9 cellular contexts compared by ENCODE assay signal in genomic region chr9:95494022-95494415, GRCh38. TPM values are rescaled to one million over a fixed set of nuclear protein-coding genes. Genes with fewer than 3 reads are reported as not detected.
A peak's percentile ranks its signal among the peaks of the same experiment; 100 is the strongest.
DNase-seq lines count a peak whose midpoint lies in the region; ATAC-seq and TF ChIP-seq lines count a peak whose summit lies in the region.
"Had no signal": no experiment of that assay in that cellular context is flagged by ENCODE, and none has a peak within 500 bp of the region (broad histone marks: within the 10 kb centered on the region; RNA-seq: fewer than 3 reads in every experiment).

No MANE protein-coding gene starts in this region.

- no peak for TF ChIP-seq EP300 in neural cell (conservative IDR thresholded peaks at IDR 0.05; ENCODE audit: poor library complexity, severe bottlenecking)

- H3K9me3 Mint-ChIP-seq in activated naive CD4-positive, alpha-beta T cell treated with anti-CD3 and anti-CD28 coated beads for 36 hours = no peaks in the 10 kb centered on the region
- no peaks in the 10 kb centered on the region for H3K9me3 Mint-ChIP-seq in activated T-helper 17 cell treated with anti-CD3 and anti-CD28 coated beads, Interleukin-2, amount 50 U/mL, for 72 hours

- no peaks in the 10 kb centered on the region for H4K20me1 ChIP-seq in neural cell (ENCODE audit: insufficient read depth)

- no peaks in the 10 kb centered on the region for H3K9me2 ChIP-seq in neural cell (ENCODE audit: insufficient read depth, low read length)

- TF ChIP-seq RAD21 in neural cell (conservative IDR thresholded peaks at IDR 0.05) = no peak

- no peak overlapping the region for H3K9ac ChIP-seq in neural cell (ENCODE audit: low read length)

- no peaks in the 10 kb centered on the region for H3K9me3 ChIP-seq in neural cell (ENCODE audit: low read length)

- CTCF ChIA-PET in activated naive CD4-positive, alpha-beta T cell treated with anti-CD3 and anti-CD28 coated beads for 36 hours (lab: Charles Lee) = no interaction called here

- no peak overlapping the region for H3K4me2 ChIP-seq in neural cell (ENCODE audit: low read length)

- peaks cover 5% of the 10 kb centered on the region for H3K36me3 ChIP-seq in neural cell (ENCODE audit: insufficient read depth, low read length)

- no peaks in the 10 kb centered on the region for H3F3A ChIP-seq in neural cell (ENCODE audit: insufficient read depth, low read length, poor library complexity, severe bottlenecking)

- no peak overlapping the region for H2AFZ ChIP-seq in neural cell (ENCODE audit: low read depth, low read length)

- peak overlapping the region; percentile 90 for H3K27ac Mint-ChIP-seq in activated naive CD4-positive, alpha-beta T cell treated with anti-CD3 and anti-CD28 coated beads for 36 hours
- peak overlapping the region; percentile 72 for H3K27ac Mint-ChIP-seq in activated T-helper 17 cell treated with anti-CD3 and anti-CD28 coated beads, Interleukin-2, amount 50 U/mL, for 72 hours

- intact Hi-C loops in activated naive CD4-positive, alpha-beta T cell treated with anti-CD3 and anti-CD28 coated beads for 36 hours (cut with micrococcal nuclease) = loop anchor here (1.0 to 5.0 kb wide), 3 partner anchors 13 to 228 kb away; no protein-coding TSS in a partner anchor

- H3K4me1 Mint-ChIP-seq in activated naive CD4-positive, alpha-beta T cell treated with anti-CD3 and anti-CD28 coated beads for 36 hours (ENCODE audit: low read depth) = peaks cover 47% of the 10 kb centered on the region
- H3K4me1 Mint-ChIP-seq in activated T-helper 17 cell treated with anti-CD3 and anti-CD28 coated beads, Interleukin-2, amount 50 U/mL, for 72 hours = peaks cover 18% of the 10 kb centered on the region

- H3K4me3 Mint-ChIP-seq in activated naive CD4-positive, alpha-beta T cell treated with anti-CD3 and anti-CD28 coated beads for 36 hours = peak overlapping the region; percentile 75
- peak overlapping the region; percentile 83 for H3K4me3 Mint-ChIP-seq in activated T-helper 17 cell treated with anti-CD3 and anti-CD28 coated beads, Interleukin-2, amount 50 U/mL, for 72 hours

- H3K4me3 ChIP-seq in neural cell (ENCODE audit: low read length) = peak overlapping the region; percentile 60
- H3K4me3 ChIP-seq: SK-N-MC had no signal

- ATAC-seq in activated T-helper 17 cell treated with anti-CD3 and anti-CD28 coated beads, Interleukin-2, amount 50 U/mL, for 72 hours (replicated peaks) = peak; percentile 7
- no peak for ATAC-seq in GM18868 (IDR thresholded peaks at IDR 0.05; ENCODE audit: unreplicated experiment)
- no peak for ATAC-seq in HG03196 (IDR thresholded peaks at IDR 0.05; ENCODE audit: unreplicated experiment)

- H3K27me3 ChIP-seq in neural cell (ENCODE audit: insufficient read depth, low read depth, low read length) = no peaks in the 10 kb centered on the region

- H3K79me2 ChIP-seq in neural cell (replicated peaks; ENCODE audit: insufficient read depth, low read length) = peaks cover 97% of the 10 kb centered on the region

- DNase-seq in activated naive CD4-positive, alpha-beta T cell treated with anti-CD3 and anti-CD28 coated beads for 36 hours = no peak
- no peak for DNase-seq in activated naive CD4-positive, alpha-beta T cell treated with Interleukin-2 at 50 U/mL for 16 hours
- DNase-seq in NCI-H2107 treated with DMSO at 0.1 percent for 48 hours (lab: John Stamatoyannopoulos, UW; ENCODE audit: unreplicated experiment) (peak; percentile 67), HuH-7 (ENCODE audit: low spot score) (no peak)

- TF ChIP-seq CTCF in neural cell (IDR thresholded peaks at IDR 0.05; ENCODE audit: poor library complexity, severe bottlenecking) = no peak

- H3K36me3 Mint-ChIP-seq in activated naive CD4-positive, alpha-beta T cell treated with anti-CD3 and anti-CD28 coated beads for 36 hours (ENCODE audit: low read depth) = no peaks in the 10 kb centered on the region
- no peaks in the 10 kb centered on the region for H3K36me3 Mint-ChIP-seq in activated T-helper 17 cell treated with anti-CD3 and anti-CD28 coated beads, Interleukin-2, amount 50 U/mL, for 72 hours (ENCODE audit: low read depth)

- peak overlapping the region; percentile 79 for H3K27ac ChIP-seq in neural cell (ENCODE audit: low read length)
- H3K27ac ChIP-seq: SK-N-MC had no signal

- H3K27me3 Mint-ChIP-seq in activated naive CD4-positive, alpha-beta T cell treated with anti-CD3 and anti-CD28 coated beads for 36 hours (ENCODE audit: low read depth) = no peaks in the 10 kb centered on the region
- H3K27me3 Mint-ChIP-seq in activated T-helper 17 cell treated with anti-CD3 and anti-CD28 coated beads, Interleukin-2, amount 50 U/mL, for 72 hours = no peaks in the 10 kb centered on the region

TF ChIP-seq in neural cell, 6 proteins besides CTCF, POLR2A, EP300 and RAD21:
- TF ChIP-seq TAF1 (IDR thresholded peaks at IDR 0.05; ENCODE audit: low read depth) (no peak), REST (IDR thresholded peaks at IDR 0.05; ENCODE audit: borderline replicate concordance) (no peak), MXI1 (conservative IDR thresholded peaks at IDR 0.05; ENCODE audit: poor library complexity, severe bottlenecking) (no peak), POLR2AphosphoS5 (IDR thresholded peaks at IDR 0.05) (no peak), EZH2 (IDR thresholded peaks at IDR 0.05; ENCODE audit: borderline replicate concordance, insufficient read depth, low read length, poor library complexity, severe bottlenecking) (no peak), SMC3 (conservative IDR thresholded peaks at IDR 0.05; ENCODE audit: poor library complexity) (no peak)
TF ChIP-seq in neural cell: peak in this region for 0.

RNA-seq across cellular contexts. Expression of gene PTCH1, which starts 22.8 kb away (rescaled TPM):
- total RNA-seq in activated naive CD4-positive, alpha-beta T cell treated with anti-CD3 and anti-CD28 coated beads for 36 hours = 1 to 10 TPM; 3.4 to 4.0 TPM
- 1 to 10 TPM; 2.0 to 8.6 TPM for total RNA-seq in activated T-helper 17 cell treated with anti-CD3 and anti-CD28 coated beads, Interleukin-2, amount 50 U/mL, for 72 hours
- polyA plus RNA-seq in neural cell = 15.6 and 20.0 TPM in 2 replicates
- 32.9 and 53.0 TPM in 2 replicates for polyA minus RNA-seq in neural cell
